4 cellular contexts compared by ENCODE assay signal in the genomic region with DNA sequence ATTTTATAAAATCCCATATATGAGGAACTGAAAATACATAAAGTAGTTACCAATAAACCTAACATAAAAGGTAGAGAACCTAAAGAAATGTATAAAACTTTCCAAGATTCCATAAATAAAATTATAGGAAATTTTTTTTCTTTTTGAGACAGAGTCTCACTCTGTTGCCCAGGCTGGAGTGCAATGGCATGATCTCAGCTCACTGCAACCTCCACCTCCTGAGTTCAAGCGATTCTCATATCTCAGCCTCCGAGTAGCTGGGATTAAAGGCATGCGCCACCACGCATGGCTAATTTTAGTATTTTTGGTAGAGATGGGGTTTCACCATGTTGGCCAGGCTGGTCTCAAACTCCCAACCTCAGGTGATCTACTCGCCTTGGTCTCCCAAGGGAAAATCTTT. TPM values are rescaled to one million over a fixed set of nuclear protein-coding genes. Genes with fewer than 3 reads are reported as not detected.
"Had no signal": no experiment of that assay in that cellular context is flagged by ENCODE, and none has a peak within 500 bp of the region (broad histone marks: within the 10 kb centered on the region; RNA-seq: fewer than 3 reads in every experiment).

No MANE protein-coding gene starts in this region.

RNA-seq across cellular contexts. Expression of a gene that starts 47.9 kb away (rescaled TPM):
- total RNA-seq: activated CD4-positive, alpha-beta memory T cell treated with anti-CD3 and anti-CD28 coated beads for 36 hours; activated naive CD4-positive, alpha-beta T cell treated with anti-CD3 and anti-CD28 coated beads for 36 hours; activated T-helper 17 cell treated with anti-CD3 and anti-CD28 coated beads, Interleukin-2, amount 50 U/mL, for 72 hours; body of pancreas had no signal
